8 cellular contexts compared by ENCODE assay signal in genomic region chr16:18801197-18801972, GRCh38. TPM values are rescaled to one million over a fixed set of nuclear protein-coding genes. Genes with fewer than 3 reads are reported as not detected.
DNase-seq lines count a peak whose midpoint lies in the region; ATAC-seq and TF ChIP-seq lines count a peak whose summit lies in the region.

Gene ARL6IP1 (minus strand): TSS chr16:18801549. CDS start chr16:18801466, 83 bp downstream.

- H3K4me1 Mint-ChIP-seq in natural killer cell treated with Interleukin-12 subunit alpha and Interleukin-12 subunit beta and Interleukin-15 and Interleukin-18, amount 100 ng/mL, for 72 hours (ENCODE audit: low read depth in 2 of 2) = peaks cover 45 to 65% of the 10 kb centered on the region in 2 donors
- H3K4me1 Mint-ChIP-seq in stimulated activated naive CD8-positive, alpha-beta T cell treated with anti-CD3 and anti-CD28 coated beads, Interleukin-15, Interleukin-2, amounts not matched to agents 100 ng/mL and 50 ng/mL, for 24 hours (ENCODE audit: low read depth) = peaks cover 75% of the 10 kb centered on the region

- TF ChIP-seq CTCF in LNCaP clone FGC (IDR thresholded peaks at IDR 0.05; ENCODE audit: control insufficient read depth, extremely low read depth, insufficient read depth) (peak; percentile 89), RWPE2 (IDR thresholded peaks at IDR 0.05; ENCODE audit: poor library complexity, severe bottlenecking) (peak; percentile 96)

- H3K4me3 Mint-ChIP-seq in natural killer cell treated with Interleukin-12 subunit alpha and Interleukin-12 subunit beta and Interleukin-15 and Interleukin-18, amount 100 ng/mL, for 72 hours = peak within 1 kb of the TSS; percentile 98
- H3K4me3 Mint-ChIP-seq in stimulated activated naive CD8-positive, alpha-beta T cell treated with anti-CD3 and anti-CD28 coated beads, Interleukin-15, Interleukin-2, amounts not matched to agents 100 ng/mL and 50 ng/mL, for 24 hours = peak within 1 kb of the TSS; percentile 93

- no peaks in the 10 kb centered on the region for H3K9me3 ChIP-seq in RWPE2 (ENCODE audit: severe bottlenecking)

- DNase-seq in EL (peak; percentile 99), GOT3 (lab: John Stamatoyannopoulos, UW) (peak; percentile 94), LNCaP clone FGC (ENCODE audit: low read depth) (peak; percentile 98), RWPE2 (ENCODE audit: low spot score) (peak; percentile 99), fibroblast of peridontal ligament (ENCODE audit: extremely low read depth) (peak; percentile 99)
- peak; percentile 98 for DNase-seq in activated T-helper 9 cell treated with anti-CD3 and anti-CD28 coated beads, Interleukin-2, amount 50 U/mL, for 16 hours (ENCODE audit: low read depth)
- DNase-seq in natural killer cell treated with Interleukin-12 subunit alpha and Interleukin-12 subunit beta and Interleukin-15 and Interleukin-18, amount 100 ng/mL, for 72 hours (ENCODE audit: low spot score) = peak; percentile 99

- H3K27ac Mint-ChIP-seq in natural killer cell treated with Interleukin-12 subunit alpha and Interleukin-12 subunit beta and Interleukin-15 and Interleukin-18, amount 100 ng/mL, for 72 hours = peak within 1 kb of the TSS; percentile 94 to 95
- H3K27ac Mint-ChIP-seq in stimulated activated naive CD8-positive, alpha-beta T cell treated with anti-CD3 and anti-CD28 coated beads, Interleukin-15, Interleukin-2, amounts not matched to agents 100 ng/mL and 50 ng/mL, for 24 hours = peak within 1 kb of the TSS; percentile 95

- peak; percentile 94 for ATAC-seq in RWPE2 (ENCODE audit: low read depth)
- ATAC-seq in natural killer cell treated with Interleukin-12 subunit alpha and Interleukin-12 subunit beta and Interleukin-15 and Interleukin-18, amount 100 ng/mL, for 72 hours = peak; percentile 98 to 99

- peaks cover 27% of the 10 kb centered on the region for H3K4me1 ChIP-seq in RWPE2 (ENCODE audit: insufficient read depth, poor library complexity, severe bottlenecking)

- H3K36me3 Mint-ChIP-seq in natural killer cell treated with Interleukin-12 subunit alpha and Interleukin-12 subunit beta and Interleukin-15 and Interleukin-18, amount 100 ng/mL, for 72 hours = peaks cover 18% of the 10 kb centered on the region
- H3K36me3 Mint-ChIP-seq in stimulated activated naive CD8-positive, alpha-beta T cell treated with anti-CD3 and anti-CD28 coated beads, Interleukin-15, Interleukin-2, amounts not matched to agents 100 ng/mL and 50 ng/mL, for 24 hours (ENCODE audit: low read depth) = peaks cover 51% of the 10 kb centered on the region

- H3K9me3 Mint-ChIP-seq in natural killer cell treated with Interleukin-12 subunit alpha and Interleukin-12 subunit beta and Interleukin-15 and Interleukin-18, amount 100 ng/mL, for 72 hours = no peaks in the 10 kb centered on the region
- no peaks in the 10 kb centered on the region for H3K9me3 Mint-ChIP-seq in stimulated activated naive CD8-positive, alpha-beta T cell treated with anti-CD3 and anti-CD28 coated beads, Interleukin-15, Interleukin-2, amounts not matched to agents 100 ng/mL and 50 ng/mL, for 24 hours

- H3K27ac ChIP-seq in RWPE2 (ENCODE audit: poor library complexity, severe bottlenecking) = peak within 1 kb of the TSS; percentile 76

- no peaks in the 10 kb centered on the region for H3K27me3 ChIP-seq in RWPE2 (ENCODE audit: insufficient read depth, poor library complexity, severe bottlenecking)

- peaks cover 49% of the 10 kb centered on the region for H3K36me3 ChIP-seq in RWPE2 (ENCODE audit: low read depth)

- H3K4me3 ChIP-seq in LNCaP clone FGC (ENCODE audit: low read depth, low read length) (peak within 1 kb of the TSS; percentile 73), RWPE2 (ENCODE audit: severe bottlenecking) (peak within 1 kb of the TSS; percentile 79)

- no peaks in the 10 kb centered on the region for H3K27me3 Mint-ChIP-seq in natural killer cell treated with Interleukin-12 subunit alpha and Interleukin-12 subunit beta and Interleukin-15 and Interleukin-18, amount 100 ng/mL, for 72 hours
- H3K27me3 Mint-ChIP-seq in stimulated activated naive CD8-positive, alpha-beta T cell treated with anti-CD3 and anti-CD28 coated beads, Interleukin-15, Interleukin-2, amounts not matched to agents 100 ng/mL and 50 ng/mL, for 24 hours = no peaks in the 10 kb centered on the region

RNA-seq across cellular contexts. Expression of gene ARL6IP1, which starts in this region (rescaled TPM):
- 100 to 1,000 TPM; 113 to 149 TPM for total RNA-seq in natural killer cell treated with Interleukin-12 subunit alpha and Interleukin-12 subunit beta and Interleukin-15 and Interleukin-18, amount 100 ng/mL, for 72 hours

Comparison
In these comparisons a context has a peak if more than half of its experiments do, and no peak if none do; other contexts are left out.
1. Peak in every context shown above with its lines: DNase-seq, ATAC-seq, H3K4me3 ChIP-seq and H3K27ac ChIP-seq.